In the genomic region with DNA sequence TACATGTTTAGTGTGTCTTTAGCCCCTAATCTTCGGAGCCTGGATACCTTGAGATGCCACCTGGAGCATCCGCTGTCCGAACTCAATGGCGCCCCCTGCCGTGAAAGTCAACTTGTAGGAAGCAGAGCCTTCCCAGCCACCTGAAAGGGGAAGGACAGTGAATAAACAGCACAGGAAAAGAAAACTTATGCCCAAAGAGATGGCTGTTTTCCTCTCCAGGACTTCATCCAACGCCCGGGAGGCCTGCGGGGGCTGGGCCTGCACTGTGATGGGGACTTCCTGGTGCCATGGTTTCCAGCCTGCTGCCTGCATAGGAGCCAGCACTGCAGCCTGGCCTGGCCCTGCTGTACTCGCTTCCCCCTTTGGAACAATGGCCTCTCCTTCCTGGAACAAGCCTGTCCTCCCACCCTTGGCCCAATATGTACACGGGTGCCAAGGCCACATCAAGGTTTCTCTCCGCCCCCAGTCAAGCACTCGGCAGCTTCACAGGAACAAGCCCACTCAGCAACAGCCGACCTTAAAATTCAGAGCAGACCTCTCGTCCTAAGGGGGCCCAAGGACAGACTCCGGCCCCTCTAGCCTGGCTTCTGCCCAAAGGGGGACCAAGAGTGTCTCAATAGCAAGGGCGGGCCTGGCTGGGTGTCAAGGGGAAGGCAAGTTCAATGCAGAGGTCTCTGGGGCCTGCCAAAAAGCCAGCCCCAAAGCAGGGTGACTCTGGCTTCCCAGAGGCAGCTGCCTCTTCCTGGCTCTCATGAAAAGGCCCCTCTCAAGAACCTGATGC, we compare ENCODE assay signal across 8 cellular contexts. TPM values are rescaled to one million over a fixed set of nuclear protein-coding genes. Genes with fewer than 3 reads are reported as not detected.
DNase-seq lines count a peak whose midpoint lies in the region; ATAC-seq and TF ChIP-seq lines count a peak whose summit lies in the region.

No MANE protein-coding gene starts in this region.

- no peak for TF ChIP-seq EP300 in sigmoid colon (IDR thresholded peaks at IDR 0.05)

- TF ChIP-seq CTCF in BE2C (IDR thresholded peaks at IDR 0.05; ENCODE audit: low read depth, low read length) (peak; percentile 88), RWPE2 (IDR thresholded peaks at IDR 0.05; ENCODE audit: poor library complexity, severe bottlenecking) (peak; percentile 80), sigmoid colon (IDR thresholded peaks at IDR 0.05) (peak; percentile 29 to 57 (median 55))

- H3K9me3 ChIP-seq in BE2C: no peaks in the 10 kb centered on the region
- H3K9me3 ChIP-seq in RWPE2 (ENCODE audit: severe bottlenecking): no peaks in the 10 kb centered on the region
- no peaks in the 10 kb centered on the region for H3K9me3 ChIP-seq in sigmoid colon

- WGBS in sigmoid colon, 2 donors: 47 to 52% methylated on average over 16 of the region's 16 CpGs

- H3K4me1 ChIP-seq in BE2C (peaks cover 15% of the 10 kb centered on the region), RWPE2 (ENCODE audit: insufficient read depth, poor library complexity, severe bottlenecking) (peaks cover 25% of the 10 kb centered on the region), sigmoid colon (peaks cover 0 to 82% (median 68%) of the 10 kb centered on the region in 4 donors)

- no peak overlapping the region for H3K4me3 ChIP-seq in BE2C (ENCODE audit: low read depth, low read length)
- no peak overlapping the region for H3K4me3 ChIP-seq in RWPE2 (ENCODE audit: severe bottlenecking)
- H3K4me3 ChIP-seq in sigmoid colon: no peak overlapping the region

- peaks cover 18% of the 10 kb centered on the region for H3K36me3 ChIP-seq in BE2C
- peaks cover 78% of the 10 kb centered on the region for H3K36me3 ChIP-seq in RWPE2 (ENCODE audit: low read depth)
- H3K36me3 ChIP-seq in sigmoid colon: peaks cover 48 to 73% (median 55%) of the 10 kb centered on the region in 4 donors

- ATAC-seq in RWPE2 (ENCODE audit: low read depth): 0 out of 3 replicates have a peak, but pooled peaks have one; percentile 16
- ATAC-seq in HG03565 (IDR thresholded peaks at IDR 0.05; ENCODE audit: unreplicated experiment): no peak

- no peak for TF ChIP-seq POLR2A in sigmoid colon (IDR thresholded peaks at IDR 0.05)

- H3K27me3 ChIP-seq in BE2C: no peaks in the 10 kb centered on the region
- H3K27me3 ChIP-seq in RWPE2 (ENCODE audit: insufficient read depth, poor library complexity, severe bottlenecking): no peaks in the 10 kb centered on the region
- no peaks in the 10 kb centered on the region for H3K27me3 ChIP-seq in sigmoid colon

- peak; percentile 86 for DNase-seq in BE2C
- peak; percentile 94 for DNase-seq in HT-29 (ENCODE audit: low spot score)
- DNase-seq in RWPE2 (ENCODE audit: low spot score): peak; percentile 79
- DNase-seq in activated naive CD4-positive, alpha-beta T cell treated with Interleukin-2 at 50 U/mL for 16 hours: peak; percentile 84
- peak; percentile 91 for DNase-seq in cardiac septum (ENCODE audit: low spot score)
- peak; percentile 82 for DNase-seq in sigmoid colon
- DNase-seq in OCI-M2 (lab: John Stamatoyannopoulos, UW; ENCODE audit: unreplicated experiment): no peak

- H3K27ac ChIP-seq in RWPE2 (ENCODE audit: poor library complexity, severe bottlenecking) (no peak overlapping the region), sigmoid colon (peak overlapping the region; percentile 34 to 100 (median 74))

- intact Hi-C loops in cardiac septum (cut with DNase I) (loop anchor here (2.0 kb wide), 1 partner anchor 40 kb away; no protein-coding TSS in a partner anchor), sigmoid colon (cut with DNase I) (no loop called here)

RNA-seq across cellular contexts. Expression of gene UNC13D, which starts 4.5 kb away (rescaled TPM):
- polyA plus RNA-seq in BE2C (2012; ENCODE audit: insufficient read depth, insufficient read length, low read depth): 23.0 TPM
- total RNA-seq in HT-29 (2014; rRNA removed; shearing (Covaris generic)): 37.5 and 43.5 TPM in 2 replicates
- total RNA-seq in cardiac septum (7.9 TPM), sigmoid colon (10 to 100 TPM in 2 of 4 donors, 1 to 10 TPM in 2; 4.3 to 11.4 (median 9.6) TPM)
- polyA plus RNA-seq in sigmoid colon: 10 to 100 TPM in 2 of 3 donors, 1 to 10 TPM in 1; 6.0 to 61.9 (median 17.1) TPM

RNA-seq across cellular contexts. Expression of gene WBP2, which starts 6.4 kb away (rescaled TPM):
- polyA plus RNA-seq in BE2C (2012; ENCODE audit: insufficient read depth, insufficient read length, low read depth): 228 TPM
- 26.8 and 30.9 TPM in 2 replicates for total RNA-seq in HT-29 (2014; rRNA removed; shearing (Covaris generic))
- total RNA-seq in cardiac septum (129 TPM), sigmoid colon (10 to 100 TPM; 44.2 to 73.1 (median 56.9) TPM)
- 100 to 1,000 TPM in 1 of 3 donors, 10 to 100 TPM in 2; 87.1 to 110 (median 91.3) TPM for polyA plus RNA-seq in sigmoid colon

RNA-seq across cellular contexts. Expression of gene TRIM47, which starts 29.7 kb away (rescaled TPM):
- 35.9 TPM for polyA plus RNA-seq in BE2C (2012; ENCODE audit: insufficient read depth, insufficient read length, low read depth)
- total RNA-seq in HT-29 (2014; rRNA removed; shearing (Covaris generic)): 65.7 and 69.5 TPM in 2 replicates
- total RNA-seq in cardiac septum (39.5 TPM), sigmoid colon (10 to 100 TPM; 27.8 to 40.9 (median 37.2) TPM)
- 10 to 100 TPM; 28.7 to 41.0 (median 39.0) TPM for polyA plus RNA-seq in sigmoid colon

RNA-seq across cellular contexts. Expression of gene TRIM65, which starts 48.0 kb away (rescaled TPM):
- 34.1 TPM for polyA plus RNA-seq in BE2C (2012; ENCODE audit: insufficient read depth, insufficient read length, low read depth)
- 20.2 and 29.2 TPM in 2 replicates for total RNA-seq in HT-29 (2014; rRNA removed; shearing (Covaris generic))
- 12.1 TPM for total RNA-seq in cardiac septum
- total RNA-seq in sigmoid colon: 10 to 100 TPM; 22.4 to 27.5 (median 25.1) TPM
- 10 to 100 TPM in 2 of 3 donors, 1 to 10 TPM in 1; 7.2 to 19.1 (median 10.2) TPM for polyA plus RNA-seq in sigmoid colon

RNA-seq across cellular contexts. Expression of gene MRPL38, which starts 56.0 kb away (rescaled TPM):
- polyA plus RNA-seq in BE2C (2012; ENCODE audit: insufficient read depth, insufficient read length, low read depth): 342 TPM
- 85.7 and 92.3 TPM in 2 replicates for total RNA-seq in HT-29 (2014; rRNA removed; shearing (Covaris generic))
- total RNA-seq in cardiac septum (76.3 TPM), sigmoid colon (10 to 100 TPM; 32.8 to 50.6 (median 41.8) TPM)
- polyA plus RNA-seq in sigmoid colon: 10 to 100 TPM; 55.9 to 71.5 (median 57.1) TPM
